ENCODE assay signal across 24 cellular contexts in genomic region chr1:109350650-109351049, GRCh38. TPM values are rescaled to one million over a fixed set of nuclear protein-coding genes. Genes with fewer than 3 reads are reported as not detected.
"Had no signal": no experiment of that assay in that cellular context is flagged by ENCODE, and none has a peak within 500 bp of the region (broad histone marks: within the 10 kb centered on the region; RNA-seq: fewer than 3 reads in every experiment).

No MANE protein-coding gene starts in this region.

- DNase-seq: activated CD4-positive, alpha-beta T cell treated with anti-CD3 and anti-CD28 coated beads, Interleukin-2, amount 10 ng/mL, durations not matched to agents 7 days and 5 days; activated CD8-positive, alpha-beta T cell treated with anti-CD3 and anti-CD28 coated beads, Interleukin-2, amount 10 ng/mL, durations not matched to agents 7 days and 5 days; activated naive CD4-positive, alpha-beta T cell treated with Interleukin-2 at 50 U/mL for 16 hours; activated naive CD8-positive, alpha-beta T cell treated with anti-CD3 and anti-CD28 coated beads, Interleukin-2, amount 10 ng/mL, durations not matched to agents 7 days and 5 days; activated T-cell treated with anti-CD3 and anti-CD28 coated beads, Interleukin-2, amount 50 U/mL, for 24 hours; amygdala; body of pancreas; caudate nucleus; kidney; left ventricle myocardium superior; mesenchymal stem cell; natural killer cell; nucleus accumbens; retina; stimulated activated CD8-positive, alpha-beta memory T cell treated with anti-CD3 and anti-CD28 coated beads, Interleukin-4, amount 100 ng/mL, for 48 hours; stimulated activated naive CD4-positive, alpha-beta T cell; T1000; tibial artery had no signal

- H3K9me3 ChIP-seq: body of pancreas, tibial artery, vagina had no signal

- ATAC-seq: activated CD8-positive, alpha-beta T cell treated with anti-CD3 and anti-CD28 coated beads, Interleukin-2, amount 10 ng/mL, durations not matched to agents 7 days and 5 days; body of pancreas; left ventricle myocardium superior; natural killer cell had no signal

- H3K36me3 ChIP-seq: vagina had no signal

- H3K4me1 ChIP-seq: body of pancreas, vagina had no signal

- H3K27me3 ChIP-seq: body of pancreas, tibial artery, vagina had no signal

- H3K27ac ChIP-seq: body of pancreas, vagina had no signal

- H3K4me3 ChIP-seq: body of pancreas, tibial artery, vagina had no signal

RNA-seq across cellular contexts. Expression of gene MYBPHL, which starts 43.8 kb away (rescaled TPM):
- total RNA-seq: activated CD4-positive, alpha-beta T cell treated with anti-CD3 and anti-CD28 coated beads, Interleukin-2, amount 10 ng/mL, durations not matched to agents 7 days and 5 days; activated CD8-positive, alpha-beta T cell treated with anti-CD3 and anti-CD28 coated beads, Interleukin-2, amount 10 ng/mL, durations not matched to agents 7 days and 5 days; activated naive CD8-positive, alpha-beta T cell treated with anti-CD3 and anti-CD28 coated beads, Interleukin-2, amount 10 ng/mL, durations not matched to agents 7 days and 5 days; activated T-helper 2 cell treated with anti-CD3 and anti-CD28 coated beads, Interferon-gamma antibody, Interleukin-2, Interleukin-4, amounts not matched to agents 10 μg/mL and 5 μg/mL and 100 μg/mL, durations not matched to agents 14 hours and 24 hours and 36 hours; body of pancreas; epithelial cell of proximal tubule; fibroblast of lung; frontal cortex; natural killer cell; T-helper 1 cell treated with Interleukin-12 subunit alpha and Interleukin-12 subunit beta and Interleukin-4 antibody, amounts not matched to agents 30 ng/mL and 1 ng/mL, for 36 hours; vagina had no signal
- polyA plus RNA-seq: fibroblast of lung had no signal
